In the genomic region with DNA sequence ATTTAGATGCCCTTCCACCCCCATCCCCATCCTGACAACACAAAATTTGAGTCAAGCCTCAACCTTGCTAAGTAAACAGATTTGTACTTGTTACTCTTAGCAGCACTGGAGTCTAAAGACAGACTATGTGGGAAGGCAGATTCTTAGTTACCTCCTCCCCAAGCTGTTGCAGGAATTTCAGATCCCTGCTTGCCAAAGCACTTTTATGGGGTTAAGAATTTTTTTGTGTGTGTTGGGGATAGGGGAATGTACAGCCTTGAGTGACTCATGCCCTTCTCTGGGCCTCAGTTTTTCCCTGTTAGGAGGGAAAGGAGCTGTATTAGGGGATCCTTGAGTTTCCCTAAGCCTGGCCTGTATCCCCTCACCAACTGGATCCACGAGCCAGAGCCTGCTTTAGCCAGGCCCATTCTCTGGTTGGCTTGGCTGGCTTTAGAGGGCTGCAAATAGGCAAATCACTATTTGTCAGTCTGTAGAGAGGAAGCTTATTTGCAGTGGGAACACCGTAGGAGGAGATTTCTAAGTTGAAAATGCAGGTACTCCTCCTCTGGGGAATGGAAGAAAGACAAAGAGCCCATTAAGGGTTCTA, we compare ENCODE assay signal across 1 cellular context.
TF ChIP-seq lines count a peak whose summit lies in the region.

No MANE protein-coding gene starts in this region.

TF ChIP-seq in WTC11, 78 proteins besides CTCF, POLR2A, EP300 and RAD21 (continued from another document):
- TF ChIP-seq, protein P1, sequence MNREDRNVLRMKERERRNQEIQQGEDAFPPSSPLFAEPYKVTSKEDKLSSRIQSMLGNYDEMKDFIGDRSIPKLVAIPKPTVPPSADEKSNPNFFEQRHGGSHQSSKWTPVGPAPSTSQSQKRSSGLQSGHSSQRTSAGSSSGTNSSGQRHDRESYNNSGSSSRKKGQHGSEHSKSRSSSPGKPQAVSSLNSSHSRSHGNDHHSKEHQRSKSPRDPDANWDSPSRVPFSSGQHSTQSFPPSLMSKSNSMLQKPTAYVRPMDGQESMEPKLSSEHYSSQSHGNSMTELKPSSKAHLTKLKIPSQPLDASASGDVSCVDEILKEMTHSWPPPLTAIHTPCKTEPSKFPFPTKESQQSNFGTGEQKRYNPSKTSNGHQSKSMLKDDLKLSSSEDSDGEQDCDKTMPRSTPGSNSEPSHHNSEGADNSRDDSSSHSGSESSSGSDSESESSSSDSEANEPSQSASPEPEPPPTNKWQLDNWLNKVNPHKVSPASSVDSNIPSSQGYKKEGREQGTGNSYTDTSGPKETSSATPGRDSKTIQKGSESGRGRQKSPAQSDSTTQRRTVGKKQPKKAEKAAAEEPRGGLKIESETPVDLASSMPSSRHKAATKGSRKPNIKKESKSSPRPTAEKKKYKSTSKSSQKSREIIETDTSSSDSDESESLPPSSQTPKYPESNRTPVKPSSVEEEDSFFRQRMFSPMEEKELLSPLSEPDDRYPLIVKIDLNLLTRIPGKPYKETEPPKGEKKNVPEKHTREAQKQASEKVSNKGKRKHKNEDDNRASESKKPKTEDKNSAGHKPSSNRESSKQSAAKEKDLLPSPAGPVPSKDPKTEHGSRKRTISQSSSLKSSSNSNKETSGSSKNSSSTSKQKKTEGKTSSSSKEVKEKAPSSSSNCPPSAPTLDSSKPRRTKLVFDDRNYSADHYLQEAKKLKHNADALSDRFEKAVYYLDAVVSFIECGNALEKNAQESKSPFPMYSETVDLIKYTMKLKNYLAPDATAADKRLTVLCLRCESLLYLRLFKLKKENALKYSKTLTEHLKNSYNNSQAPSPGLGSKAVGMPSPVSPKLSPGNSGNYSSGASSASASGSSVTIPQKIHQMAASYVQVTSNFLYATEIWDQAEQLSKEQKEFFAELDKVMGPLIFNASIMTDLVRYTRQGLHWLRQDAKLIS (CRISPR knock-in tag; IDR thresholded peaks at IDR 0.05; ENCODE audit: borderline replicate concordance), result no peak
- no peak for TF ChIP-seq HMGA2 (CRISPR knock-in tag; IDR thresholded peaks at IDR 0.05)
- TF ChIP-seq, protein P2, sequence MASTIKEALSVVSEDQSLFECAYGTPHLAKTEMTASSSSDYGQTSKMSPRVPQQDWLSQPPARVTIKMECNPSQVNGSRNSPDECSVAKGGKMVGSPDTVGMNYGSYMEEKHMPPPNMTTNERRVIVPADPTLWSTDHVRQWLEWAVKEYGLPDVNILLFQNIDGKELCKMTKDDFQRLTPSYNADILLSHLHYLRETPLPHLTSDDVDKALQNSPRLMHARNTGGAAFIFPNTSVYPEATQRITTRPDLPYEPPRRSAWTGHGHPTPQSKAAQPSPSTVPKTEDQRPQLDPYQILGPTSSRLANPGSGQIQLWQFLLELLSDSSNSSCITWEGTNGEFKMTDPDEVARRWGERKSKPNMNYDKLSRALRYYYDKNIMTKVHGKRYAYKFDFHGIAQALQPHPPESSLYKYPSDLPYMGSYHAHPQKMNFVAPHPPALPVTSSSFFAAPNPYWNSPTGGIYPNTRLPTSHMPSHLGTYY (CRISPR knock-in tag; IDR thresholded peaks at IDR 0.05), result no peak
- TF ChIP-seq, protein P3, sequence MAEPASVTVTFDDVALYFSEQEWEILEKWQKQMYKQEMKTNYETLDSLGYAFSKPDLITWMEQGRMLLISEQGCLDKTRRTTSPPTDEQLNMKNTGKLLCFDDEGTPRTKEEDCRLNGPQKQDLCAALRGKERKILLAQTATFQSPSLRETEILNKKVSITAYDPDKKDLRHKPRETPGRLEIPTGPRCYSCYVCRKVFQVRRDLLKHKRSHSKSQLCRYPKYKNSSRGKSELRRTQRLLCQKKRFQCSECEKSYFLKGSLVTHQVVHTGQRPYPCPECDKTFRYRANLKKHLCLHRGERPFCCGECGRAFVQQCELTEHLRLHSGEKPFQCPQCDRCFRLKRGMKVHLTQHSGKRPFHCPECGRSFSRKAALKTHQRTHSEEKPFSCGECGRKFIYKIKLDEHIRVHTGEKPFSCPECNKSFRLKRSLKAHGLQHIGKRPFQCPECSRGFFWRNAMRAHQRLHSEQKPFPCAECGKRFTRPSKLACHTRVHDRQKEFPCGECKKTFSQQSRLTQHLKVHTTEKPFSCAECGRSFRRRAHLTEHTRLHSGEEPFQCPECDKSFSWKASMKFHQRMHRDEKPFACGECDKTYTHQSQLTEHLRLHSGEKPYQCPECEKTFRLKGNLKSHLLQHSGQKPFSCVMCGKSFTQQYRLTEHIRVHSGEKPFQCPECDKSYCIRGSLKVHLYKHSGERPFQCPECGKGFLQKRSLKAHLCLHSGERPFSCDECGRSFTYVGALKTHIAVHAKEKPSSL (CRISPR knock-in tag; conservative IDR thresholded peaks at IDR 0.05), result no peak
- no peak for TF ChIP-seq ZNF219 (CRISPR knock-in tag; IDR thresholded peaks at IDR 0.05; ENCODE audit: borderline replicate concordance)
- TF ChIP-seq, protein P4, sequence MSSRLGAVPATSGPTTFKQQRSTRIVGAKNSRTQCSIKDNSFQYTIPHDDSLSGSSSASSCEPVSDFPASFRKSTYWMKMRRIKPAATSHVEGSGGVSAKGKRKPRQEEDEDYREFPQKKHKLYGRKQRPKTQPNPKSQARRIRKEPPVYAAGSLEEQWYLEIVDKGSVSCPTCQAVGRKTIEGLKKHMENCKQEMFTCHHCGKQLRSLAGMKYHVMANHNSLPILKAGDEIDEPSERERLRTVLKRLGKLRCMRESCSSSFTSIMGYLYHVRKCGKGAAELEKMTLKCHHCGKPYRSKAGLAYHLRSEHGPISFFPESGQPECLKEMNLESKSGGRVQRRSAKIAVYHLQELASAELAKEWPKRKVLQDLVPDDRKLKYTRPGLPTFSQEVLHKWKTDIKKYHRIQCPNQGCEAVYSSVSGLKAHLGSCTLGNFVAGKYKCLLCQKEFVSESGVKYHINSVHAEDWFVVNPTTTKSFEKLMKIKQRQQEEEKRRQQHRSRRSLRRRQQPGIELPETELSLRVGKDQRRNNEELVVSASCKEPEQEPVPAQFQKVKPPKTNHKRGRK (CRISPR knock-in tag; IDR thresholded peaks at IDR 0.05; ENCODE audit: borderline replicate concordance), result no peak
- TF ChIP-seq, protein P5, sequence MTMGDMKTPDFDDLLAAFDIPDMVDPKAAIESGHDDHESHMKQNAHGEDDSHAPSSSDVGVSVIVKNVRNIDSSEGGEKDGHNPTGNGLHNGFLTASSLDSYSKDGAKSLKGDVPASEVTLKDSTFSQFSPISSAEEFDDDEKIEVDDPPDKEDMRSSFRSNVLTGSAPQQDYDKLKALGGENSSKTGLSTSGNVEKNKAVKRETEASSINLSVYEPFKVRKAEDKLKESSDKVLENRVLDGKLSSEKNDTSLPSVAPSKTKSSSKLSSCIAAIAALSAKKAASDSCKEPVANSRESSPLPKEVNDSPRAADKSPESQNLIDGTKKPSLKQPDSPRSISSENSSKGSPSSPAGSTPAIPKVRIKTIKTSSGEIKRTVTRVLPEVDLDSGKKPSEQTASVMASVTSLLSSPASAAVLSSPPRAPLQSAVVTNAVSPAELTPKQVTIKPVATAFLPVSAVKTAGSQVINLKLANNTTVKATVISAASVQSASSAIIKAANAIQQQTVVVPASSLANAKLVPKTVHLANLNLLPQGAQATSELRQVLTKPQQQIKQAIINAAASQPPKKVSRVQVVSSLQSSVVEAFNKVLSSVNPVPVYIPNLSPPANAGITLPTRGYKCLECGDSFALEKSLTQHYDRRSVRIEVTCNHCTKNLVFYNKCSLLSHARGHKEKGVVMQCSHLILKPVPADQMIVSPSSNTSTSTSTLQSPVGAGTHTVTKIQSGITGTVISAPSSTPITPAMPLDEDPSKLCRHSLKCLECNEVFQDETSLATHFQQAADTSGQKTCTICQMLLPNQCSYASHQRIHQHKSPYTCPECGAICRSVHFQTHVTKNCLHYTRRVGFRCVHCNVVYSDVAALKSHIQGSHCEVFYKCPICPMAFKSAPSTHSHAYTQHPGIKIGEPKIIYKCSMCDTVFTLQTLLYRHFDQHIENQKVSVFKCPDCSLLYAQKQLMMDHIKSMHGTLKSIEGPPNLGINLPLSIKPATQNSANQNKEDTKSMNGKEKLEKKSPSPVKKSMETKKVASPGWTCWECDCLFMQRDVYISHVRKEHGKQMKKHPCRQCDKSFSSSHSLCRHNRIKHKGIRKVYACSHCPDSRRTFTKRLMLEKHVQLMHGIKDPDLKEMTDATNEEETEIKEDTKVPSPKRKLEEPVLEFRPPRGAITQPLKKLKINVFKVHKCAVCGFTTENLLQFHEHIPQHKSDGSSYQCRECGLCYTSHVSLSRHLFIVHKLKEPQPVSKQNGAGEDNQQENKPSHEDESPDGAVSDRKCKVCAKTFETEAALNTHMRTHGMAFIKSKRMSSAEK (CRISPR knock-in tag; IDR thresholded peaks at IDR 0.05; ENCODE audit: borderline replicate concordance), result no peak
- TF ChIP-seq ZNF671 (CRISPR knock-in tag; IDR thresholded peaks at IDR 0.05), result no peak
- TF ChIP-seq ZNF416 (CRISPR knock-in tag; IDR thresholded peaks at IDR 0.05), result no peak
- TF ChIP-seq, protein P6, sequence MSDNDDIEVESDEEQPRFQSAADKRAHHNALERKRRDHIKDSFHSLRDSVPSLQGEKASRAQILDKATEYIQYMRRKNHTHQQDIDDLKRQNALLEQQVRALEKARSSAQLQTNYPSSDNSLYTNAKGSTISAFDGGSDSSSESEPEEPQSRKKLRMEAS (CRISPR knock-in tag; IDR thresholded peaks at IDR 0.05), result no peak
- TF ChIP-seq, protein P7, sequence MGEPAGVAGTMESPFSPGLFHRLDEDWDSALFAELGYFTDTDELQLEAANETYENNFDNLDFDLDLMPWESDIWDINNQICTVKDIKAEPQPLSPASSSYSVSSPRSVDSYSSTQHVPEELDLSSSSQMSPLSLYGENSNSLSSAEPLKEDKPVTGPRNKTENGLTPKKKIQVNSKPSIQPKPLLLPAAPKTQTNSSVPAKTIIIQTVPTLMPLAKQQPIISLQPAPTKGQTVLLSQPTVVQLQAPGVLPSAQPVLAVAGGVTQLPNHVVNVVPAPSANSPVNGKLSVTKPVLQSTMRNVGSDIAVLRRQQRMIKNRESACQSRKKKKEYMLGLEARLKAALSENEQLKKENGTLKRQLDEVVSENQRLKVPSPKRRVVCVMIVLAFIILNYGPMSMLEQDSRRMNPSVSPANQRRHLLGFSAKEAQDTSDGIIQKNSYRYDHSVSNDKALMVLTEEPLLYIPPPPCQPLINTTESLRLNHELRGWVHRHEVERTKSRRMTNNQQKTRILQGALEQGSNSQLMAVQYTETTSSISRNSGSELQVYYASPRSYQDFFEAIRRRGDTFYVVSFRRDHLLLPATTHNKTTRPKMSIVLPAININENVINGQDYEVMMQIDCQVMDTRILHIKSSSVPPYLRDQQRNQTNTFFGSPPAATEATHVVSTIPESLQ (CRISPR knock-in tag; IDR thresholded peaks at IDR 0.05), result no peak
- TF ChIP-seq, protein P8, sequence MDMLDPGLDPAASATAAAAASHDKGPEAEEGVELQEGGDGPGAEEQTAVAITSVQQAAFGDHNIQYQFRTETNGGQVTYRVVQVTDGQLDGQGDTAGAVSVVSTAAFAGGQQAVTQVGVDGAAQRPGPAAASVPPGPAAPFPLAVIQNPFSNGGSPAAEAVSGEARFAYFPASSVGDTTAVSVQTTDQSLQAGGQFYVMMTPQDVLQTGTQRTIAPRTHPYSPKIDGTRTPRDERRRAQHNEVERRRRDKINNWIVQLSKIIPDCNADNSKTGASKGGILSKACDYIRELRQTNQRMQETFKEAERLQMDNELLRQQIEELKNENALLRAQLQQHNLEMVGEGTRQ (CRISPR knock-in tag; IDR thresholded peaks at IDR 0.05), result no peak
